ENCODE assay signal across 1 cellular context in genomic region chr1:224356685-224357625, GRCh38.
TF ChIP-seq lines count a peak whose summit lies in the region.

CNIH4 (plus strand) TSS chr1:224356879; CDS start chr1:224356925, 46 bp downstream.

TF ChIP-seq in K562, 482 proteins besides CTCF, POLR2A, EP300 and RAD21 (continued from another document and continues in another):
- TF ChIP-seq ATF6 (CRISPR knock-in tag; IDR thresholded peaks at IDR 0.05) (no peak; the same call in 1 of the 2 replicates), SP1 (CRISPR knock-in tag; IDR thresholded peaks at IDR 0.05) (peak; percentile 40; the same call in 1 of the 2 replicates), MEF2D (tag; conservative IDR thresholded peaks at IDR 0.05; ENCODE audit: low read depth) (no peak; the same call in 1 of the 2 replicates), SMARCB1 (IDR thresholded peaks at IDR 0.05; ENCODE audit: insufficient read length, low read depth) (no peak), REST (CRISPR knock-in tag; IDR thresholded peaks at IDR 0.05; ENCODE audit: low read depth) (peak; percentile 78; the same call in 1 of the 2 replicates), TCF7L2 (IDR thresholded peaks at IDR 0.05; ENCODE audit: low read depth, low read length) (no peak), PHTF2 (CRISPR knock-in tag; IDR thresholded peaks at IDR 0.05) (no peak), NFIC (IDR thresholded peaks at IDR 0.05) (peak; percentile 41), PBX2 (CRISPR knock-in tag; IDR thresholded peaks at IDR 0.05; ENCODE audit: low read depth) (no peak), PBX2 (tag; conservative IDR thresholded peaks at IDR 0.05; ENCODE audit: low read depth) (0 out of 2 replicates have a peak, but pooled peaks have one; percentile 20), IRF9 (tag; IDR thresholded peaks at IDR 0.05) (no peak), ZBTB17 (CRISPR knock-in tag; IDR thresholded peaks at IDR 0.05) (no peak), CSDE1 (IDR thresholded peaks at IDR 0.05) (no peak), ZNF212 (CRISPR knock-in tag; IDR thresholded peaks at IDR 0.05) (no peak), RNF219 (CRISPR knock-in tag; IDR thresholded peaks at IDR 0.05) (no peak), ZNF77 (CRISPR knock-in tag; IDR thresholded peaks at IDR 0.05) (no peak), UBTF (IDR thresholded peaks at IDR 0.05; ENCODE audit: borderline replicate concordance in 1 of 2, low read depth in 2 of 2, low read length in 2 of 2) (peak; percentile 71 to 80; a peak in 3 of 4 replicates), ZMIZ1 (IDR thresholded peaks at IDR 0.05; ENCODE audit: low read depth in 2 of 2, low read length in 2 of 2) (no peak), VEZF1 (CRISPR knock-in tag; IDR thresholded peaks at IDR 0.05) (peak; percentile 64), ZBTB33 (CRISPR knock-in tag; IDR thresholded peaks at IDR 0.05) (no peak), TFAM (CRISPR knock-in tag; conservative IDR thresholded peaks at IDR 0.05) (no peak), NRF1 (conservative IDR thresholded peaks at IDR 0.05 in 1 of 2, IDR thresholded peaks at IDR 0.05 in 1 of 2) (peak; percentile 47 to 49; a peak in 3 of 4 replicates), TCFL5 (CRISPR knock-in tag; conservative IDR thresholded peaks at IDR 0.05) (no peak), GTF2B (IDR thresholded peaks at IDR 0.05; ENCODE audit: extremely low read depth, insufficient read length) (no peak), ELK3 (CRISPR knock-in tag; IDR thresholded peaks at IDR 0.05) (no peak), RHOXF2B (CRISPR knock-in tag; conservative IDR thresholded peaks at IDR 0.05) (no peak), NR2C1 (IDR thresholded peaks at IDR 0.05) (0 out of 2 replicates have a peak, but pooled peaks have one; percentile 23), NR2C1 (tag; IDR thresholded peaks at IDR 0.05) (peak; percentile 86), NUFIP1 (IDR thresholded peaks at IDR 0.05; ENCODE audit: partially characterized antibody) (no peak), POLR2H (tag; IDR thresholded peaks at IDR 0.05; ENCODE audit: low read depth) (peak; percentile 15; the same call in 1 of the 2 replicates), TEAD4 (IDR thresholded peaks at IDR 0.05; ENCODE audit: low read length) (peak; percentile 43; the same call in 1 of the 2 replicates), TEAD4 (CRISPR knock-in tag; IDR thresholded peaks at IDR 0.05; ENCODE audit: borderline replicate concordance) (no peak; the same call in 1 of the 2 replicates)
